ENCODE assay signal across 12 cellular contexts in the genomic region with DNA sequence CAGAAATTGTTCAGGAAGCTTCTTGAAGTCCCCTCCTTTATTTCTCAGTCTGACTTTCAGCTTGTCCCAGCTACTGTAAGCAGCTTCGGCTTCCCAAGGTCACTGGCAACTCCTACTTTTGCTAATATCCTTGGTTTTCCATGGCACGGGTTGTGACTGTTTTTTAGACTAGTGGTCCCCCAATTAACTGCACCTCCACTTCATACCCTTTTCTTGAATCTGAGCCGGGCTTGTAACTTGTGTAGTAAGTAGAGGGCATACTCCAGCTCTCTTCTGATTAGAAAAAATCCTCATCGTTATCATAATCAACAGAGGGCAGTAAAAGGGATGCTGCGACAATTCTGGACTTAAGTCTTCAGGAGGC.
DNase-seq lines count a peak whose midpoint lies in the region; ATAC-seq and TF ChIP-seq lines count a peak whose summit lies in the region.
"Had no signal": no experiment of that assay in that cellular context is flagged by ENCODE, and none has a peak within 500 bp of the region (broad histone marks: within the 10 kb centered on the region; RNA-seq: fewer than 3 reads in every experiment).

No MANE protein-coding gene starts in this region.

- H3K9me2 ChIP-seq in Loucy (replicated peaks; ENCODE audit: low read depth, low read length) = no peaks in the 10 kb centered on the region

- no peak for ATAC-seq in left ventricle myocardium superior
- no peak for ATAC-seq in stimulated activated naive B cell treated with anti-CD40 and anti-IgM and Interleukin-4, amounts not matched to agents 10 μg/mL and 1 μg/mL and 100 μg/mL, for 72 hours (replicated peaks)
- ATAC-seq in aorta (ENCODE audit: low FRiP score) = no peak
- ATAC-seq: activated naive CD4-positive, alpha-beta T cell treated with anti-CD3 and anti-CD28 coated beads, Interleukin-2, amount 50 U/mL, for 72 hours; Right ventricle myocardium inferior had no signal

- no peaks in the 10 kb centered on the region for H4K20me1 ChIP-seq in Loucy (ENCODE audit: insufficient read depth, low read length, poor library complexity, severe bottlenecking)
- no peaks in the 10 kb centered on the region for H4K20me1 ChIP-seq in mammary epithelial cell (ENCODE audit: insufficient read depth, low read length)

- H3K9me3 ChIP-seq in left ventricle myocardium inferior (replicated peaks) (no peaks in the 10 kb centered on the region), Loucy (ENCODE audit: insufficient read depth, low read depth, low read length) (no peaks in the 10 kb centered on the region), mammary epithelial cell (replicated peaks; ENCODE audit: insufficient read depth, low read length) (no peaks in the 10 kb centered on the region), aorta (ENCODE audit: control insufficient read depth, low read length) (no peaks in the 10 kb centered on the region)

- in situ Hi-C loops in mammary epithelial cell (cut with MboI; ENCODE audit: low sequenced_read_pairs in 2 of 2) = loop anchor here (5.0 to 25.0 kb wide), 2 partner anchors 163 to 408 kb away; a partner anchor contains a TSS

- H3K36me3 ChIP-seq in left ventricle myocardium inferior (no peaks in the 10 kb centered on the region), Loucy (ENCODE audit: insufficient read depth, low read length) (no peaks in the 10 kb centered on the region), mammary epithelial cell (ENCODE audit: insufficient read depth, low read length) (no peaks in the 10 kb centered on the region), aorta (ENCODE audit: control insufficient read depth in 1 of 2, insufficient read depth in 2 of 2, low read length in 1 of 2) (no peaks in the 10 kb centered on the region)

- H3K4me2 ChIP-seq in Loucy (ENCODE audit: low read depth, low read length, poor library complexity, severe bottlenecking) (peak overlapping the region; percentile 24), mammary epithelial cell (ENCODE audit: insufficient read depth, low read depth, low read length) (no peak overlapping the region)

- H3K9me3 Mint-ChIP-seq in stimulated activated naive B cell treated with anti-CD40 and anti-IgM and Interleukin-4, amounts not matched to agents 10 μg/mL and 1 μg/mL and 100 μg/mL, for 72 hours = no peaks in the 10 kb centered on the region
- no peaks in the 10 kb centered on the region for H3K9me3 Mint-ChIP-seq in osteocyte (ENCODE audit: unreplicated experiment)
- H3K9me3 Mint-ChIP-seq: activated naive CD4-positive, alpha-beta T cell treated with anti-CD3 and anti-CD28 coated beads, Interleukin-2, amount 50 U/mL, for 72 hours had no signal

- H3K79me2 ChIP-seq in Loucy (ENCODE audit: insufficient read depth, low read length) (no peaks in the 10 kb centered on the region), mammary epithelial cell (ENCODE audit: insufficient read depth, low read length) (no peaks in the 10 kb centered on the region)

- no peak overlapping the region for H3K9ac ChIP-seq in Loucy (ENCODE audit: low read depth, low read length, poor library complexity, severe bottlenecking)
- H3K9ac ChIP-seq in mammary epithelial cell (ENCODE audit: insufficient read depth, low read length) = no peak overlapping the region

- H3K4me3 ChIP-seq in left ventricle myocardium inferior (no peak overlapping the region), Loucy (ENCODE audit: low read length, poor library complexity, severe bottlenecking) (no peak overlapping the region), mammary epithelial cell (replicated peaks in 1 of 3; ENCODE audit: insufficient read depth in 1 of 3, low read depth in 2 of 3, low read length in 3 of 3) (no peak overlapping the region), aorta (ENCODE audit: low read length in 2 of 2) (no peak overlapping the region)
- H3K4me3 ChIP-seq: lung had no signal

- no peak overlapping the region for H3K4me3 Mint-ChIP-seq in stimulated activated naive B cell treated with anti-CD40 and anti-IgM and Interleukin-4, amounts not matched to agents 10 μg/mL and 1 μg/mL and 100 μg/mL, for 72 hours
- no peak overlapping the region for H3K4me3 Mint-ChIP-seq in osteocyte (ENCODE audit: unreplicated experiment)

- H3K27ac Mint-ChIP-seq in stimulated activated naive B cell treated with anti-CD40 and anti-IgM and Interleukin-4, amounts not matched to agents 10 μg/mL and 1 μg/mL and 100 μg/mL, for 72 hours = peak overlapping the region; percentile 25
- no peak overlapping the region for H3K27ac Mint-ChIP-seq in osteocyte (ENCODE audit: unreplicated experiment)

- H2AFZ ChIP-seq in Loucy (ENCODE audit: low read length) = peak overlapping the region; percentile 78; the same call in 1 of the 2 replicates
- peak overlapping the region; percentile 25 for H2AFZ ChIP-seq in mammary epithelial cell (ENCODE audit: low read depth, low read length)

- dilution Hi-C loops in mammary epithelial cell (cut with HindIII; ENCODE audit: low sequenced_read_pairs) = no loop called here

- no peaks in the 10 kb centered on the region for H3K27me3 Mint-ChIP-seq in stimulated activated naive B cell treated with anti-CD40 and anti-IgM and Interleukin-4, amounts not matched to agents 10 μg/mL and 1 μg/mL and 100 μg/mL, for 72 hours
- H3K27me3 Mint-ChIP-seq in osteocyte (ENCODE audit: unreplicated experiment) = no peaks in the 10 kb centered on the region
- H3K27me3 Mint-ChIP-seq: CD4-positive, CD25-positive, alpha-beta regulatory T cell had no signal

- CTCF ChIA-PET in mammary epithelial cell (lab: Charles Lee; ENCODE audit: low non-redundant PET) = interaction anchor here (0.6 kb wide), 1 partner anchor 240 kb away, joined by 3 read pairs; no protein-coding TSS in a partner anchor

- no peak for TF ChIP-seq CTCF in left ventricle myocardium inferior (IDR thresholded peaks at IDR 0.05; ENCODE audit: borderline replicate concordance)
- no peak for TF ChIP-seq CTCF in Loucy (conservative IDR thresholded peaks at IDR 0.05; ENCODE audit: low read length)
- no peak for TF ChIP-seq CTCF in mammary epithelial cell (conservative IDR thresholded peaks at IDR 0.05 in 1 of 2, IDR thresholded peaks at IDR 0.05 in 1 of 2; ENCODE audit: extremely low read depth in 1 of 2, insufficient read depth in 1 of 2, low read depth in 1 of 2, low read length in 2 of 2)
- no peak for TF ChIP-seq CTCF in osteocyte (IDR thresholded peaks at IDR 0.05)

- BruUV-seq in mammary epithelial cell (replicated peaks; lab: Mats Ljungman, UMichigan) = no TSS peak

- H3K4me1 Mint-ChIP-seq in stimulated activated naive B cell treated with anti-CD40 and anti-IgM and Interleukin-4, amounts not matched to agents 10 μg/mL and 1 μg/mL and 100 μg/mL, for 72 hours = peaks cover 48 to 62% of the 10 kb centered on the region in 2 donors
- H3K4me1 Mint-ChIP-seq in osteocyte (ENCODE audit: unreplicated experiment) = peaks cover 9% of the 10 kb centered on the region

- H3F3A ChIP-seq in Loucy (ENCODE audit: low read depth) = no peaks in the 10 kb centered on the region

- WGBS in mammary epithelial cell (ENCODE audit: low coverage, missing lambda C conversion rate) = 63% methylated on average over 5 of the region's 5 CpGs
- 63 to 70% methylated on average over 5 of the region's 5 CpGs for WGBS in aorta, 2 donors

- H3K27ac ChIP-seq in left ventricle myocardium inferior (replicated peaks) (peak overlapping the region; percentile 32), mammary epithelial cell (ENCODE audit: insufficient read depth, low read depth, low read length) (no peak overlapping the region), aorta (ENCODE audit: low read depth in 1 of 2, low read length in 2 of 2) (no peak overlapping the region)

- peaks cover 37% of the 10 kb centered on the region for H3K4me1 ChIP-seq in left ventricle myocardium inferior
- H3K4me1 ChIP-seq in Loucy (ENCODE audit: insufficient read depth, low read length, poor library complexity, severe bottlenecking) = peaks cover 12% of the 10 kb centered on the region
- H3K4me1 ChIP-seq in mammary epithelial cell (ENCODE audit: insufficient read depth, low read length) = peaks cover 7% of the 10 kb centered on the region
- H3K4me1 ChIP-seq in aorta (ENCODE audit: control insufficient read depth in 1 of 2, insufficient read depth in 2 of 2, low read length in 2 of 2) = peaks cover 0 to 6% of the 10 kb centered on the region in 2 donors

- H3K27me3 ChIP-seq in left ventricle myocardium inferior (ENCODE audit: low read depth) (no peaks in the 10 kb centered on the region), Loucy (ENCODE audit: insufficient read depth, low read length, poor library complexity, severe bottlenecking) (no peaks in the 10 kb centered on the region), mammary epithelial cell (ENCODE audit: insufficient read depth, low read length) (no peaks in the 10 kb centered on the region), aorta (ENCODE audit: control insufficient read depth in 1 of 2, insufficient read depth in 2 of 2, low read length in 1 of 2) (no peaks in the 10 kb centered on the region)

- no peak for DNase-seq in left ventricle myocardium inferior
- DNase-seq in left ventricle myocardium superior = no peak
- DNase-seq in mammary epithelial cell = no peak
- no peak for DNase-seq in stimulated activated naive B cell treated with anti-CD40 and anti-IgM and Interleukin-4, amounts not matched to agents 10 μg/mL and 1 μg/mL and 100 μg/mL, for 72 hours
- DNase-seq in NCI-H345 (lab: John Stamatoyannopoulos, UW) = no peak
- no peak for DNase-seq in osteocyte (ENCODE audit: extremely low spot score, unreplicated experiment)
- no peak for DNase-seq in aorta

- no peaks in the 10 kb centered on the region for H3K36me3 Mint-ChIP-seq in stimulated activated naive B cell treated with anti-CD40 and anti-IgM and Interleukin-4, amounts not matched to agents 10 μg/mL and 1 μg/mL and 100 μg/mL, for 72 hours
- H3K36me3 Mint-ChIP-seq in osteocyte (ENCODE audit: unreplicated experiment) = no peaks in the 10 kb centered on the region
- H3K36me3 Mint-ChIP-seq: activated naive CD4-positive, alpha-beta T cell treated with anti-CD3 and anti-CD28 coated beads, Interleukin-2, amount 50 U/mL, for 72 hours; CD4-positive, CD25-positive, alpha-beta regulatory T cell had no signal

- intact Hi-C loops in left ventricle myocardium inferior (cut with micrococcal nuclease) (loop anchor here (5.0 kb wide), 3 partner anchors 158 to 403 kb away; a partner anchor contains a TSS), left ventricle myocardium superior (cut with micrococcal nuclease) (loop anchor here (5.0 kb wide), 1 partner anchor 238 kb away; no protein-coding TSS in a partner anchor), mammary epithelial cell (cut with micrococcal nuclease) (loop anchor here (1.0 to 2.0 kb wide), 5 partner anchors 96 to 404 kb away; no protein-coding TSS in a partner anchor), aorta (cut with DNase I) (loop anchor here (5.0 to 10.0 kb wide), 3 partner anchors 163 to 403 kb away; a partner anchor contains a TSS)
